In genomic region chr9:12415361-12415760, GRCh38 we compare ENCODE assay signal across 17 cellular contexts.
DNase-seq lines count a peak whose midpoint lies in the region; ATAC-seq and TF ChIP-seq lines count a peak whose summit lies in the region.
"Had no signal": no experiment of that assay in that cellular context is flagged by ENCODE, and none has a peak within 500 bp of the region (broad histone marks: within the 10 kb centered on the region; RNA-seq: fewer than 3 reads in every experiment).

No MANE protein-coding gene starts in this region.

- H3F3A ChIP-seq in smooth muscle cell (ENCODE audit: low read depth), result no peaks in the 10 kb centered on the region

- H3K4me1 ChIP-seq in smooth muscle cell (ENCODE audit: low read depth), result no peaks in the 10 kb centered on the region
- H3K4me1 ChIP-seq: BLaER1 treated with 17β-estradiol and CSF1 and Interleukin-3, amounts not matched to agents 10 nM and 100 nM had no signal

- no peak overlapping the region for H3K4me3 Mint-ChIP-seq in naive thymus-derived CD8-positive, alpha-beta T cell
- H3K4me3 Mint-ChIP-seq: B cell; CD8-positive, alpha-beta T cell; H9 had no signal

- H3K4me1 Mint-ChIP-seq in naive thymus-derived CD8-positive, alpha-beta T cell, result no peaks in the 10 kb centered on the region
- H3K4me1 Mint-ChIP-seq: B cell had no signal

- H3K27me3 Mint-ChIP-seq in naive thymus-derived CD8-positive, alpha-beta T cell, result no peaks in the 10 kb centered on the region
- H3K27me3 Mint-ChIP-seq: B cell had no signal

- no peaks in the 10 kb centered on the region for H3K9me3 ChIP-seq in smooth muscle cell (replicated peaks; ENCODE audit: low read depth)
- H3K9me3 ChIP-seq: BLaER1 treated with 17β-estradiol and CSF1 and Interleukin-3, amounts not matched to agents 10 nM and 100 nM had no signal

- no peaks in the 10 kb centered on the region for H3K36me3 ChIP-seq in smooth muscle cell (ENCODE audit: low read depth)
- H3K36me3 ChIP-seq: BLaER1 treated with 17β-estradiol and CSF1 and Interleukin-3, amounts not matched to agents 10 nM and 100 nM had no signal

- H3K27me3 ChIP-seq in smooth muscle cell (ENCODE audit: low read depth), result no peaks in the 10 kb centered on the region
- H3K27me3 ChIP-seq: BLaER1 treated with 17β-estradiol and CSF1 and Interleukin-3, amounts not matched to agents 10 nM and 100 nM had no signal

- no peak for TF ChIP-seq CTCF in smooth muscle cell (IDR thresholded peaks at IDR 0.05; ENCODE audit: borderline replicate concordance, insufficient read depth, poor library complexity, severe bottlenecking)

- peak overlapping the region; percentile 75 for H3K4me2 ChIP-seq in smooth muscle cell
- H3K4me2 ChIP-seq: BLaER1 treated with 17β-estradiol and CSF1 and Interleukin-3, amounts not matched to agents 10 nM and 100 nM had no signal

- no peaks in the 10 kb centered on the region for H4K20me1 ChIP-seq in smooth muscle cell (ENCODE audit: low read depth)
- H4K20me1 ChIP-seq: BLaER1 treated with 17β-estradiol and CSF1 and Interleukin-3, amounts not matched to agents 10 nM and 100 nM had no signal

- no peak overlapping the region for H3K4me3 ChIP-seq in smooth muscle cell
- H3K4me3 ChIP-seq: BLaER1 treated with 17β-estradiol and CSF1 and Interleukin-3, amounts not matched to agents 10 nM and 100 nM; GM12878 had no signal

- 28% methylated on average over 2 of the region's 2 CpGs for WGBS in smooth muscle cell (ENCODE audit: low lambda C conversion rate)

- H3K79me2 ChIP-seq in smooth muscle cell (ENCODE audit: low read depth), result no peaks in the 10 kb centered on the region

- H3K27ac ChIP-seq in smooth muscle cell (ENCODE audit: low read depth), result peak overlapping the region; percentile 44
- H3K27ac ChIP-seq: BLaER1 treated with 17β-estradiol and CSF1 and Interleukin-3, amounts not matched to agents 10 nM and 100 nM had no signal

- in situ Hi-C loops in SK-MEL-5 (cut with HindIII; ENCODE audit: low pct_unique_long_range_greater_than_20kb, low sequenced_read_pairs), result no loop called here

- ATAC-seq in naive thymus-derived CD8-positive, alpha-beta T cell, result no peak
- no peak for ATAC-seq in HG02798 (IDR thresholded peaks at IDR 0.05; ENCODE audit: poor library complexity, unreplicated experiment)
- ATAC-seq: CD8-positive, alpha-beta T cell; GM12878 had no signal

- POLR2A ChIA-PET in naive thymus-derived CD8-positive, alpha-beta T cell (lab: Charles Lee), result no interaction called here

- H2AFZ ChIP-seq in smooth muscle cell (ENCODE audit: low read depth), result no peak overlapping the region

- peaks cover 4 to 22% (median 14%) of the 10 kb centered on the region in 9 donors for H3K9me3 Mint-ChIP-seq in naive thymus-derived CD8-positive, alpha-beta T cell
- H3K9me3 Mint-ChIP-seq: H9 had no signal

- DNase-seq in SK-MEL-5 (ENCODE audit: low read depth, low spot score) (peak; percentile 6), dedifferentiated amniotic fluid mesenchymal stem cell (ENCODE audit: extremely low spot score) (peak; percentile 55), foreskin melanocyte (peak; percentile 68), smooth muscle cell (lab: John Stamatoyannopoulos, UW; ENCODE audit: unreplicated experiment) (no peak), SIG-M5 treated with dmso at 0.1 percent for 504 hours (lab: John Stamatoyannopoulos, UW; ENCODE audit: unreplicated experiment) (no peak)
- no peak for DNase-seq in naive thymus-derived CD8-positive, alpha-beta T cell
- DNase-seq: CD8-positive, alpha-beta T cell; COR-L47; DMS 273 treated with DMSO at 0.1 percent for 48 hours; DMS53; DND-41; EL; H9 had no signal

- no peak overlapping the region for H3K9ac ChIP-seq in smooth muscle cell (ENCODE audit: low read depth)
- H3K9ac ChIP-seq: BLaER1 treated with 17β-estradiol and CSF1 and Interleukin-3, amounts not matched to agents 10 nM and 100 nM had no signal

- peaks cover 0 to 4% (median 0%) of the 10 kb centered on the region in 3 donors for H3K36me3 Mint-ChIP-seq in naive thymus-derived CD8-positive, alpha-beta T cell
- H3K36me3 Mint-ChIP-seq: CD8-positive, alpha-beta T cell had no signal

- no peak overlapping the region for H3K27ac Mint-ChIP-seq in naive thymus-derived CD8-positive, alpha-beta T cell
- H3K27ac Mint-ChIP-seq: B cell; CD8-positive, alpha-beta T cell; H9 had no signal

Comparison
In these comparisons a context has a peak if more than half of its experiments do, and no peak if none do; other contexts are left out.
1. DNase-seq: peak in SK-MEL-5 (single experiment), dedifferentiated amniotic fluid mesenchymal stem cell (single experiment) and foreskin melanocyte (single experiment); none in smooth muscle cell (single experiment), naive thymus-derived CD8-positive, alpha-beta T cell (0 of 10) and SIG-M5 treated with dmso at 0.1 percent for 504 hours (single experiment).